ENCODE assay signal across 14 cellular contexts in genomic region chr12:42130670-42131402, GRCh38. TPM values are rescaled to one million over a fixed set of nuclear protein-coding genes. Genes with fewer than 3 reads are reported as not detected.
A peak's percentile ranks its signal among the peaks of the same experiment; 100 is the strongest.
DNase-seq lines count a peak whose midpoint lies in the region; ATAC-seq and TF ChIP-seq lines count a peak whose summit lies in the region.
"Had no signal": no experiment of that assay in that cellular context is flagged by ENCODE, and none has a peak within 500 bp of the region (broad histone marks: within the 10 kb centered on the region; RNA-seq: fewer than 3 reads in every experiment).

No MANE protein-coding gene starts in this region.

- H3K79me2 ChIP-seq in hepatocyte: peaks cover 88% of the 10 kb centered on the region

- no peaks in the 10 kb centered on the region for H3K9me3 ChIP-seq in hepatocyte (ENCODE audit: low read depth)

- no peak for TF ChIP-seq CTCF in AG09309 (IDR thresholded peaks at IDR 0.05; ENCODE audit: control insufficient read depth, insufficient read depth, low read depth, low read length, missing control alignments)
- TF ChIP-seq CTCF in cardiac fibroblast (IDR thresholded peaks at IDR 0.05; ENCODE audit: low read depth, low read length): no peak
- TF ChIP-seq CTCF in hepatocyte (IDR thresholded peaks at IDR 0.05; ENCODE audit: poor library complexity): no peak

- no peaks in the 10 kb centered on the region for H3K36me3 ChIP-seq in hepatocyte (replicated peaks; ENCODE audit: insufficient read depth, low read depth)

- DNase-seq in AG09309 (ENCODE audit: low read depth) (no peak), M059J (ENCODE audit: low read depth) (peak; percentile 77), cardiac fibroblast (ENCODE audit: low read depth in 2 of 2) (peak; percentile 67 to 82), lung microvascular endothelial cell (ENCODE audit: low read depth in 2 of 2) (peak; percentile 27 to 63), hepatocyte (ENCODE audit: low spot score) (no peak)
- DNase-seq in stimulated activated CD4-positive, alpha-beta T cell treated with anti-CD3 and anti-CD28 coated beads, Interleukin-4, amount 100 ng/mL, for 1 hour: no peak
- DNase-seq in stimulated activated naive CD4-positive, alpha-beta T cell treated with Interleukin-2 at 50 U/mL for 16 hours (lab: John Stamatoyannopoulos, UW): no peak
- DNase-seq: amygdala; CD8-positive, alpha-beta memory T cell; H7; NCI-H526 treated with DMSO at 0.1 percent for 48 hours; retina; stimulated activated naive CD4-positive, alpha-beta T cell had no signal

- ATAC-seq in HG02610 (IDR thresholded peaks at IDR 0.05; ENCODE audit: unreplicated experiment): no peak

- H3K4me3 ChIP-seq in AG09309 (ENCODE audit: control insufficient read depth, low read depth, low read length): peak overlapping the region; percentile 20
- peak overlapping the region; percentile 1 to 46 for H3K4me3 ChIP-seq in cardiac fibroblast (replicated peaks in 1 of 2; ENCODE audit: low read depth in 2 of 2, low read length in 2 of 2)
- H3K4me3 ChIP-seq in hepatocyte: no peak overlapping the region

- no peak overlapping the region for H3K4me2 ChIP-seq in hepatocyte

- H3K27me3 ChIP-seq in hepatocyte: no peaks in the 10 kb centered on the region

- H3K9me2 ChIP-seq in hepatocyte (replicated peaks; ENCODE audit: insufficient read depth): no peaks in the 10 kb centered on the region

- H3K27ac ChIP-seq in hepatocyte: no peak overlapping the region

- H3K4me1 ChIP-seq in hepatocyte (ENCODE audit: insufficient read depth): no peaks in the 10 kb centered on the region

- no peak overlapping the region for H2AFZ ChIP-seq in hepatocyte

- peaks cover 5% of the 10 kb centered on the region for H4K20me1 ChIP-seq in hepatocyte (ENCODE audit: insufficient read depth, poor library complexity, severe bottlenecking)

- WGBS in hepatocyte (ENCODE audit: low lambda C conversion rate, missing lambda C conversion rate): 77% methylated on average over 4 of the region's 4 CpGs

RNA-seq across cellular contexts. Expression of gene GXYLT1, which starts 13.8 kb away (rescaled TPM):
- 9.7 and 16.1 TPM in 2 replicates for total RNA-seq in M059J (2014; rRNA removed; shearing (Covaris generic))
- total RNA-seq in lung microvascular endothelial cell (11.3 and 12.0 TPM in 2 replicates), hepatocyte (21.2 and 28.8 TPM in 2 replicates)
- polyA plus RNA-seq in hepatocyte: 9.0 and 11.6 TPM in 2 replicates

Comparison
In these comparisons a context has a peak if more than half of its experiments do, and no peak if none do; other contexts are left out.
1. DNase-seq: peak in M059J (single experiment), cardiac fibroblast (2 of 2) and lung microvascular endothelial cell (2 of 2); none in AG09309 (single experiment), stimulated activated CD4-positive, alpha-beta T cell treated with anti-CD3 and anti-CD28 coated beads, Interleukin-4, amount 100 ng/mL, for 1 hour (single experiment), hepatocyte (single experiment) and stimulated activated naive CD4-positive, alpha-beta T cell treated with Interleukin-2 at 50 U/mL for 16 hours (single experiment).